Comparison of ENCODE assay signal across 8 cellular contexts in the genomic region with DNA sequence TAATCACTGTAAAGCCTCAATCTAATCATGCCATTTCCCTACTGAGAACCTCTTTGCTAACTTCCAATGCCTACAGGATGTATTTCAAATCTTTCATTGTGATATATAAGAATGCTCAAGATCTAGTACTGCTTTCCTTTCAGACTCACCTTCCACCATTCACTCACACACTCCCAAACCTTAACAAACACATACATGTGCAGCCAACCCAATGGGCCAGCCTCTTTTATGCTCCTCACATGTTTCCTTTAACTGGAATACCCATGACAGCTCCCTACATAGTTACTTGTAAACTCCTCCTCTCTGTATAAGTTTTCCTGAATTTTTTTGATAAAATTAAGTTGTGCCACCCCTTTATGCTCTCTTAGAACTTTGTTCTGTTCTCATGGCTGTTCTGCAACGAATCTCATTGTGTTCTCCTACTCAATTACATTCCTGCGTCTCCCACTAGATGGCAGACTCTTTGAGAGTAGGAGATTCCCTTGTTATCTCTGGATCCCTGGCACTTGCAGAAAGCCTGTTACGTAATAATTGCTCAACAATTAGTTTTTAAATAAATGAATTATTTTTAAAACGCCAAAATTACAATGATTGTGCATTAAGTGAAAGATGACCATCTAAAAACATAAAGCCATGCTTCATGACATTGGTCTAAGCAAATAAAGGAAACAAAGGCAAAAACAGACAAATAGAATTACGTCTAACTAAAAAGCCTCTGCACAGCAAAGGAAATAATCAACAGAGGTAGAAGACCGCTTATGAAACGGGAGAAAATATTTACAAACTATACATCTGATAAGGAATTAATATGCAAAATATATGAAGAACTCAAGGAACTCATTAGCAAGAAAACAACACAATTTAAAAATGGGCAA. TPM values are rescaled to one million over a fixed set of nuclear protein-coding genes. Genes with fewer than 3 reads are reported as not detected.
A peak's percentile ranks its signal among the peaks of the same experiment; 100 is the strongest.
DNase-seq lines count a peak whose midpoint lies in the region; FAIRE-seq and TF ChIP-seq lines count a peak whose summit lies in the region.
"Not testable (repeated sequence)": the region's sequence is repeated elsewhere in the genome, so short reads cannot be mapped to it uniquely, and the experiment has no call there.

No MANE protein-coding gene starts in this region.

- H3K36me3 ChIP-seq in right atrium auricular region = not testable (repeated sequence)

- H3K4me3 ChIP-seq in right atrium auricular region = not testable (repeated sequence)

- H3K36me3 Mint-ChIP-seq in nephron progenitor cell (ENCODE audit: low read depth) = not testable (repeated sequence)

- TF ChIP-seq CTCF in right atrium auricular region (IDR thresholded peaks at IDR 0.05) (peak; percentile 19 to 20), nephron progenitor cell (IDR thresholded peaks at IDR 0.05) (peak; percentile 42)

- H3K27me3 Mint-ChIP-seq in nephron progenitor cell (ENCODE audit: low read depth, poor library complexity) = not testable (repeated sequence)

- not testable (repeated sequence) for H3K27ac Mint-ChIP-seq in nephron progenitor cell

- H3K4me3 Mint-ChIP-seq in nephron progenitor cell = not testable (repeated sequence)

- H3K27me3 ChIP-seq in right atrium auricular region = not testable (repeated sequence)

- peak; percentile 19 for DNase-seq in ACHN
- peak; percentile 54 for DNase-seq in ELR (ENCODE audit: low read depth)
- peak; percentile 35 for DNase-seq in HT1080 (ENCODE audit: low read depth)
- DNase-seq in NCI-H69 (lab: John Stamatoyannopoulos, UW) = peak; percentile 4
- peak; percentile 25 for DNase-seq in cerebellar cortex (ENCODE audit: low spot score)
- not testable (repeated sequence) for DNase-seq in right atrium auricular region (ENCODE audit: low spot score); nephron progenitor cell

- H3K4me1 ChIP-seq in right atrium auricular region = not testable (repeated sequence)

- H3K9me3 ChIP-seq in right atrium auricular region = not testable (repeated sequence)

- not testable (repeated sequence) for H3K27ac ChIP-seq in right atrium auricular region

- peak; percentile 75 for FAIRE-seq in TTC549 (lab: Jason Lieb, UNC)

- H3K4me1 Mint-ChIP-seq in nephron progenitor cell = not testable (repeated sequence)

- peaks cover 24% of the 10 kb centered on the region for H3K9me3 Mint-ChIP-seq in nephron progenitor cell

- in situ Hi-C loops in ACHN (cut with HindIII; ENCODE audit: low pct_ligation_motif_present, low pct_unique_long_range_greater_than_20kb, low sequenced_read_pairs) = not testable (repeated sequence)

RNA-seq across cellular contexts. Expression of a gene that starts 2.1 kb away (rescaled TPM):
- not detected in 2 replicates for total RNA-seq in HT1080 (2014; rRNA removed; shearing (Covaris generic))
- not detected in 2 replicates for polyA plus RNA-seq in HT1080 (2015; cell fraction: cytosol; rRNA removed)
- polyA plus RNA-seq in HT1080 (2015; cell fraction: nucleus; rRNA removed) = not detected in 2 replicates
- not detected for total RNA-seq in right atrium auricular region

RNA-seq across cellular contexts. Expression of a gene that starts 30.5 kb away (rescaled TPM):
- total RNA-seq in HT1080 (2014; rRNA removed; shearing (Covaris generic)) = not detected in 2 replicates
- not detected in 2 replicates for polyA plus RNA-seq in HT1080 (2015; cell fraction: cytosol; rRNA removed)
- polyA plus RNA-seq in HT1080 (2015; cell fraction: nucleus; rRNA removed) = not detected in 2 replicates
- under 1 TPM in 1 of 2 donors, not detected in 1; 0.39 TPM for total RNA-seq in right atrium auricular region
